18 cellular contexts compared by ENCODE assay signal in the genomic region with DNA sequence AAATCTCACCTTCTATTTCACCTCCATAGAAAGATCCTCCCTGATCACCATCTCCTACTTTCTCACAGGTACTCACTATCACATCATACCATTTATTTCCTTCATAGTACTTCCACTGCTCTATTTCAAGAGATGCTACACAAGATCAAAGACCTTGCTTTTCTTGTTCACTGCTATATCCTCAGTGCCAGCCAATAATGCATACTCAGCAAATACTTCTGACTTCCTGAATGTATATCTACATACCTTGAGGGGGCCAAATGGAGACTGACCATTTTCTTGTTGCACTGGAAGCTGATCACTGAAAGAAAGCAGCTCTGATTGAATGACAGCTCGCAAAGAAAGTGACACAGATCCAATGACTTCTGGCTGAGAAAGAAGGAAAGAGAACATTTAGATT.
DNase-seq lines count a peak whose midpoint lies in the region; ATAC-seq and TF ChIP-seq lines count a peak whose summit lies in the region.
"Had no signal": no experiment of that assay in that cellular context is flagged by ENCODE, and none has a peak within 500 bp of the region (broad histone marks: within the 10 kb centered on the region; RNA-seq: fewer than 3 reads in every experiment).

No MANE protein-coding gene starts in this region.

- H3K9me3 ChIP-seq in CD4-positive, CD25-positive, alpha-beta regulatory T cell (ENCODE audit: control insufficient read depth in 2 of 2, low read length in 2 of 2) = no peaks in the 10 kb centered on the region
- H3K9me3 ChIP-seq in IMR-90 (ENCODE audit: control insufficient read depth, insufficient read depth, low read length) = no peaks in the 10 kb centered on the region
- H3K9me3 ChIP-seq: BLaER1, HAP-1 had no signal

- H3K79me1 ChIP-seq in IMR-90 (ENCODE audit: low read depth in 1 of 2, low read length in 2 of 2) = no peaks in the 10 kb centered on the region

- H3K9ac ChIP-seq in IMR-90 (ENCODE audit: low read depth, low read length) = no peak overlapping the region
- H3K9ac ChIP-seq: BLaER1 had no signal

- no peak overlapping the region for H3K4me3 Mint-ChIP-seq in CD4-positive, CD25-positive, alpha-beta regulatory T cell
- H3K4me3 Mint-ChIP-seq in memory B cell = no peak overlapping the region
- H3K4me3 Mint-ChIP-seq in activated CD8-positive, alpha-beta T cell treated with anti-CD3 and anti-CD28 coated beads, Interleukin-2, amount 10 ng/mL, durations not matched to agents 7 days and 5 days = no peak overlapping the region
- H3K4me3 Mint-ChIP-seq: B cell; CD4-positive, alpha-beta T cell; GM23338; HFFc6 had no signal

- H2BK15ac ChIP-seq in IMR-90 (ENCODE audit: low read depth, low read length) = no peak overlapping the region

- peaks cover 0 to 10% (median 3%) of the 10 kb centered on the region in 4 donors for H3K4me1 Mint-ChIP-seq in CD4-positive, CD25-positive, alpha-beta regulatory T cell
- H3K4me1 Mint-ChIP-seq in memory B cell = peaks cover 5% of the 10 kb centered on the region
- no peaks in the 10 kb centered on the region for H3K4me1 Mint-ChIP-seq in activated CD8-positive, alpha-beta T cell treated with anti-CD3 and anti-CD28 coated beads, Interleukin-2, amount 10 ng/mL, durations not matched to agents 7 days and 5 days (ENCODE audit: low read depth)
- H3K4me1 Mint-ChIP-seq: B cell had no signal

- no peak for TF ChIP-seq RAD21 in IMR-90 (IDR thresholded peaks at IDR 0.05; ENCODE audit: low read length)

- no peak for TF ChIP-seq CTCF in IMR-90 (conservative IDR thresholded peaks at IDR 0.05; ENCODE audit: low read depth, low read length)

- H2BK20ac ChIP-seq in IMR-90 (ENCODE audit: low read depth, low read length) = no peak overlapping the region

- CTCF ChIA-PET in IMR-90 (lab: Yijun Ruan, JAX) = no interaction called here
- CTCF ChIA-PET in activated CD8-positive, alpha-beta T cell treated with anti-CD3 and anti-CD28 coated beads, Interleukin-2, amount 10 ng/mL, durations not matched to agents 7 days and 5 days (lab: Charles Lee) = interaction anchor here (1.0 kb wide), 1 partner anchor 142 kb away, joined by 3 read pairs; no protein-coding TSS in a partner anchor

- WGBS in IMR-90 (ENCODE audit: extremely low coverage in 2 of 2, insufficient read length in 1 of 2), 2 experiments = no CpG with 5 or more reads among the region's 1 CpG

- POLR2A ChIA-PET in IMR-90 (lab: Charles Lee; ENCODE audit: unreplicated experiment) = no interaction called here
- POLR2A ChIA-PET in activated CD8-positive, alpha-beta T cell treated with anti-CD3 and anti-CD28 coated beads, Interleukin-2, amount 10 ng/mL, durations not matched to agents 7 days and 5 days (lab: Charles Lee) = no interaction called here

- no peak overlapping the region for H3K56ac ChIP-seq in IMR-90 (ENCODE audit: extremely low read depth, insufficient read depth, low read length)

- peak overlapping the region in 2 of 3 donors; percentile 1 to 68 for H3K27ac Mint-ChIP-seq in CD4-positive, CD25-positive, alpha-beta regulatory T cell
- peak overlapping the region; percentile 19 for H3K27ac Mint-ChIP-seq in memory B cell
- H3K27ac Mint-ChIP-seq in activated CD8-positive, alpha-beta T cell treated with anti-CD3 and anti-CD28 coated beads, Interleukin-2, amount 10 ng/mL, durations not matched to agents 7 days and 5 days = no peak overlapping the region
- H3K27ac Mint-ChIP-seq: B cell; CD4-positive, alpha-beta T cell; GM23338; HFFc6 had no signal

- H3K4me2 ChIP-seq in IMR-90 (ENCODE audit: low read depth, low read length) = no peak overlapping the region
- H3K4me2 ChIP-seq: BLaER1, GM23338 had no signal

- H2AK5ac ChIP-seq in IMR-90 (ENCODE audit: low read depth, low read length) = no peak overlapping the region

- ATAC-seq in CD4-positive, CD25-positive, alpha-beta regulatory T cell (ENCODE audit: low read depth in 2 of 2) = no peak
- ATAC-seq in IMR-90 (ENCODE audit: low read depth) (no peak), memory B cell (ENCODE audit: low read depth) (no peak), left lobe of liver (no peak), HG03442 (IDR thresholded peaks at IDR 0.05; ENCODE audit: unreplicated experiment) (no peak)
- no peak for ATAC-seq in activated CD8-positive, alpha-beta T cell treated with anti-CD3 and anti-CD28 coated beads, Interleukin-2, amount 10 ng/mL, durations not matched to agents 7 days and 5 days
- ATAC-seq: GM23338 had no signal

- no TSS peak for BruUV-seq in IMR-90 (replicated peaks; lab: Mats Ljungman, UMichigan)

- dilution Hi-C loops in IMR-90 (cut with HindIII; ENCODE audit: low sequenced_read_pairs, unreplicated experiment) = no loop called here

- H3K9me3 Mint-ChIP-seq in CD4-positive, CD25-positive, alpha-beta regulatory T cell = peaks cover 0 to 3% (median 0%) of the 10 kb centered on the region in 7 donors
- H3K9me3 Mint-ChIP-seq in memory B cell = no peaks in the 10 kb centered on the region
- no peaks in the 10 kb centered on the region for H3K9me3 Mint-ChIP-seq in activated CD8-positive, alpha-beta T cell treated with anti-CD3 and anti-CD28 coated beads, Interleukin-2, amount 10 ng/mL, durations not matched to agents 7 days and 5 days (ENCODE audit: insufficient read depth)
- H3K9me3 Mint-ChIP-seq: CD4-positive, alpha-beta T cell; GM23338; HFFc6 had no signal

- intact Hi-C loops in IMR-90 (cut with micrococcal nuclease) = no loop called here

- no peaks in the 10 kb centered on the region for H3K27me3 Mint-ChIP-seq in CD4-positive, CD25-positive, alpha-beta regulatory T cell
- no peaks in the 10 kb centered on the region for H3K27me3 Mint-ChIP-seq in memory B cell
- no peaks in the 10 kb centered on the region for H3K27me3 Mint-ChIP-seq in activated CD8-positive, alpha-beta T cell treated with anti-CD3 and anti-CD28 coated beads, Interleukin-2, amount 10 ng/mL, durations not matched to agents 7 days and 5 days (ENCODE audit: low read depth)
- H3K27me3 Mint-ChIP-seq: B cell; CD4-positive, alpha-beta T cell had no signal

- no peaks in the 10 kb centered on the region for H4K20me1 ChIP-seq in IMR-90 (ENCODE audit: insufficient read depth, low read length)
- H4K20me1 ChIP-seq: BLaER1 had no signal

- no peak overlapping the region for H2BK120ac ChIP-seq in IMR-90 (ENCODE audit: low read depth, low read length)

- H3K4me1 ChIP-seq in CD4-positive, CD25-positive, alpha-beta regulatory T cell (ENCODE audit: control insufficient read depth, insufficient read depth, low read length, poor library complexity, severe bottlenecking) = no peaks in the 10 kb centered on the region
- no peaks in the 10 kb centered on the region for H3K4me1 ChIP-seq in IMR-90 (ENCODE audit: control insufficient read depth, insufficient read depth, low read length)
- H3K4me1 ChIP-seq: BLaER1 had no signal

- TF ChIP-seq POLR2A in IMR-90 (IDR thresholded peaks at IDR 0.05; ENCODE audit: low read depth, low read length) = no peak

- DNase-seq in CD4-positive, CD25-positive, alpha-beta regulatory T cell = no peak
- no peak for DNase-seq in IMR-90
- no peak for DNase-seq in memory B cell (ENCODE audit: low spot score in 2 of 2)
- DNase-seq in left lobe of liver (ENCODE audit: low spot score) = no peak
- no peak for DNase-seq in activated CD8-positive, alpha-beta T cell treated with anti-CD3 and anti-CD28 coated beads, Interleukin-2, amount 10 ng/mL, durations not matched to agents 7 days and 5 days
- DNase-seq: Calu3; CD4-positive, alpha-beta T cell; COR-L47; DMS53; DMS79 treated with DMSO at 0.1 percent for 48 hours; GF-D8; HFFc6 had no signal

- no peak overlapping the region for H4K8ac ChIP-seq in IMR-90 (ENCODE audit: low read depth in 2 of 2, low read length in 2 of 2)

- no peak overlapping the region for H3K4me3 ChIP-seq in CD4-positive, CD25-positive, alpha-beta regulatory T cell (ENCODE audit: low read depth, low read length)
- H3K4me3 ChIP-seq in IMR-90 (ENCODE audit: insufficient read depth, low read depth, low read length) = no peak overlapping the region
- H3K4me3 ChIP-seq: BLaER1, GM23338, HAP-1 had no signal

- H3K9me1 ChIP-seq in IMR-90 (ENCODE audit: insufficient read depth, low read length) = peaks cover 2% of the 10 kb centered on the region; the same call in 1 of the 2 replicates

- H2AK9ac ChIP-seq in IMR-90 (replicated peaks; ENCODE audit: low read depth, low read length, poor library complexity) = no peak overlapping the region

- H3K23ac ChIP-seq in IMR-90 (ENCODE audit: low read depth, low read length) = no peak overlapping the region

- H3K18ac ChIP-seq in IMR-90 (ENCODE audit: low read depth, low read length) = no peak overlapping the region

- no peak overlapping the region for H4K91ac ChIP-seq in IMR-90 (ENCODE audit: insufficient read depth, low read depth, low read length)

- no peak overlapping the region for H2AFZ ChIP-seq in IMR-90 (replicated peaks; ENCODE audit: low read length, poor library complexity)
- H2AFZ ChIP-seq: GM23338 had no signal

- in situ Hi-C loops in IMR-90 (cut with MboI; ENCODE audit: low sequenced_read_pairs) = no loop called here

- no peak overlapping the region for H3K27ac ChIP-seq in CD4-positive, CD25-positive, alpha-beta regulatory T cell (ENCODE audit: insufficient read depth, low read length, poor library complexity, severe bottlenecking)
- no peak overlapping the region for H3K27ac ChIP-seq in IMR-90 (ENCODE audit: insufficient read depth, low read length)
- H3K27ac ChIP-seq: BLaER1, C4-2B had no signal

- no peak overlapping the region for H3K4ac ChIP-seq in IMR-90 (ENCODE audit: low read depth, low read length)

- no peak overlapping the region for H3K14ac ChIP-seq in IMR-90 (replicated peaks; ENCODE audit: low read depth, low read length)

- no peak overlapping the region for H2BK5ac ChIP-seq in IMR-90 (ENCODE audit: low read depth, low read length, poor library complexity, severe bottlenecking)

- no peaks in the 10 kb centered on the region for H3K27me3 ChIP-seq in CD4-positive, CD25-positive, alpha-beta regulatory T cell (ENCODE audit: control insufficient read depth, insufficient read depth, low read length)
- no peaks in the 10 kb centered on the region for H3K27me3 ChIP-seq in IMR-90 (ENCODE audit: control insufficient read depth, insufficient read depth, low read length)
- H3K27me3 ChIP-seq: BLaER1 had no signal

- peaks cover 70% of the 10 kb centered on the region for H3K36me3 Mint-ChIP-seq in CD4-positive, CD25-positive, alpha-beta regulatory T cell
- peaks cover 39% of the 10 kb centered on the region for H3K36me3 Mint-ChIP-seq in memory B cell
- H3K36me3 Mint-ChIP-seq in activated CD8-positive, alpha-beta T cell treated with anti-CD3 and anti-CD28 coated beads, Interleukin-2, amount 10 ng/mL, durations not matched to agents 7 days and 5 days (ENCODE audit: low read depth) = peaks cover 41% of the 10 kb centered on the region

- H4K5ac ChIP-seq in IMR-90 (ENCODE audit: low read depth, low read length) = no peak overlapping the region

- peaks cover 54% of the 10 kb centered on the region for H3K36me3 ChIP-seq in CD4-positive, CD25-positive, alpha-beta regulatory T cell (ENCODE audit: control insufficient read depth, insufficient read depth, low read length)
- H3K36me3 ChIP-seq in IMR-90 (ENCODE audit: control insufficient read depth, insufficient read depth, low read length) = peaks cover 10% of the 10 kb centered on the region

TF ChIP-seq in IMR-90, 13 proteins besides CTCF, POLR2A, EP300 and RAD21:
- no peak for TF ChIP-seq RCOR1 (IDR thresholded peaks at IDR 0.05; ENCODE audit: insufficient replicate concordance, low read length)
- TF ChIP-seq MAFK (IDR thresholded peaks at IDR 0.05; ENCODE audit: low read depth, low read length) = peak; percentile 98
